10 cellular contexts compared by ENCODE assay signal in genomic region chr14:20429801-20430669, GRCh38. TPM values are rescaled to one million over a fixed set of nuclear protein-coding genes. Genes with fewer than 3 reads are reported as not detected.
A peak's percentile ranks its signal among the peaks of the same experiment; 100 is the strongest.
DNase-seq lines count a peak whose midpoint lies in the region; ATAC-seq and TF ChIP-seq lines count a peak whose summit lies in the region.
"Had no signal": no experiment of that assay in that cellular context is flagged by ENCODE, and none has a peak within 500 bp of the region (broad histone marks: within the 10 kb centered on the region; RNA-seq: fewer than 3 reads in every experiment).

No MANE protein-coding gene starts in this region.

- intact Hi-C loops in gastrocnemius medialis (cut with DNase I; ENCODE audit: low total_unique reads) (no loop called here), breast epithelium (cut with DNase I; ENCODE audit: low total_unique reads) (no loop called here)

- no peaks in the 10 kb centered on the region for H3K27me3 Mint-ChIP-seq in IgD-negative memory B cell

- H3K27ac Mint-ChIP-seq in IgD-negative memory B cell, result peak overlapping the region in 2 of 3 donors; percentile 16 to 47

- H3K9me3 ChIP-seq in gastrocnemius medialis (no peaks in the 10 kb centered on the region), breast epithelium (no peaks in the 10 kb centered on the region)

- peaks cover 42 to 59% of the 10 kb centered on the region in 2 donors for H3K4me1 ChIP-seq in gastrocnemius medialis
- H3K4me1 ChIP-seq in breast epithelium, result no peaks in the 10 kb centered on the region

- peak overlapping the region in 2 of 4 donors; percentile 60 to 91 for H3K4me3 Mint-ChIP-seq in IgD-negative memory B cell

- in situ Hi-C loops in gastrocnemius medialis (cut with MboI; ENCODE audit: low sequenced_read_pairs in 4 of 4), result no loop called here

- H3K4me1 Mint-ChIP-seq in IgD-negative memory B cell, result peaks cover 20 to 40% (median 30%) of the 10 kb centered on the region in 3 donors

- H3K27me3 ChIP-seq in gastrocnemius medialis (no peaks in the 10 kb centered on the region), breast epithelium (no peaks in the 10 kb centered on the region)

- H3K4me3 ChIP-seq in gastrocnemius medialis (no peak overlapping the region), breast epithelium (peak overlapping the region in 1 of 3 donors; percentile 32)

- TF ChIP-seq CTCF in gastrocnemius medialis (IDR thresholded peaks at IDR 0.05 in 4 of 5, conservative IDR thresholded peaks at IDR 0.05 in 1 of 5), result no peak
- no peak for TF ChIP-seq CTCF in breast epithelium (IDR thresholded peaks at IDR 0.05)

- H3K27ac ChIP-seq in gastrocnemius medialis (peak overlapping the region; percentile 32 to 92 (median 65)), breast epithelium (no peak overlapping the region)

- H3K36me3 ChIP-seq in gastrocnemius medialis (no peaks in the 10 kb centered on the region), breast epithelium (no peaks in the 10 kb centered on the region)

- no peaks in the 10 kb centered on the region for H3K9me3 Mint-ChIP-seq in IgD-negative memory B cell

- ATAC-seq in gastrocnemius medialis (no peak), GM18867 (IDR thresholded peaks at IDR 0.05; ENCODE audit: unreplicated experiment) (no peak), GM18511 (IDR thresholded peaks at IDR 0.05; ENCODE audit: unreplicated experiment) (no peak)

- TF ChIP-seq POLR2A in gastrocnemius medialis (IDR thresholded peaks at IDR 0.05) (no peak), breast epithelium (IDR thresholded peaks at IDR 0.05) (no peak)

- no peaks in the 10 kb centered on the region for H3K36me3 Mint-ChIP-seq in IgD-negative memory B cell

- DNase-seq in SHP77 (lab: John Stamatoyannopoulos, UW) (peak; percentile 72 to 77), globus pallidus (ENCODE audit: low spot score) (peak; percentile 31), gastrocnemius medialis (peak in 1 of 2 donors; percentile 47), breast epithelium (ENCODE audit: low spot score in 2 of 2) (no peak)
- DNase-seq: aorta, erythroblast, NCI-H1436 treated with DMSO at 0.1 percent for 48 hours had no signal

RNA-seq across cellular contexts. Expression of gene KLHL33, which starts 5.9 kb away (rescaled TPM):
- polyA plus RNA-seq in IgD-negative memory B cell, result 0.10 TPM
- total RNA-seq in gastrocnemius medialis, result 1 to 10 TPM; 1.9 to 4.7 (median 3.5) TPM
- total RNA-seq in breast epithelium, result under 1 TPM; 0.29 to 0.64 (median 0.33) TPM

RNA-seq across cellular contexts. Expression of gene TEP1, which starts 16.7 kb away (rescaled TPM):
- 17.8 TPM for polyA plus RNA-seq in IgD-negative memory B cell
- 10 to 100 TPM in 2 of 4 donors, 1 to 10 TPM in 2; 7.2 to 25.7 (median 12.0) TPM for total RNA-seq in gastrocnemius medialis
- 10 to 100 TPM; 21.3 to 34.5 (median 27.2) TPM for total RNA-seq in breast epithelium

RNA-seq across cellular contexts. Expression of gene OSGEP, which starts 24.6 kb away (rescaled TPM):
- 50.8 TPM for polyA plus RNA-seq in IgD-negative memory B cell
- total RNA-seq in gastrocnemius medialis (10 to 100 TPM; 15.8 to 21.7 (median 20.5) TPM), breast epithelium (10 to 100 TPM; 38.1 to 66.9 (median 57.5) TPM)

RNA-seq across cellular contexts. Expression of gene APEX1, which starts 25.0 kb away (rescaled TPM):
- polyA plus RNA-seq in IgD-negative memory B cell, result 143 TPM
- total RNA-seq in gastrocnemius medialis (100 to 1,000 TPM in 2 of 4 donors, 10 to 100 TPM in 2; 65.6 to 132 (median 94.2) TPM), breast epithelium (100 to 1,000 TPM; 129 to 165 (median 150) TPM)

RNA-seq across cellular contexts. Expression of gene PIP4P1, which starts 31.2 kb away (rescaled TPM):
- 63.7 TPM for polyA plus RNA-seq in IgD-negative memory B cell
- total RNA-seq in gastrocnemius medialis, result 10 to 100 TPM; 18.8 to 38.5 (median 21.7) TPM
- 10 to 100 TPM; 23.6 to 34.1 (median 29.9) TPM for total RNA-seq in breast epithelium

Comparison
In these comparisons a context has a peak if more than half of its experiments do, and no peak if none do; other contexts are left out.
1. DNase-seq: peak in SHP77 (2 of 2) and globus pallidus (single experiment); none in breast epithelium (0 of 2).
2. H3K27ac ChIP-seq: peak in gastrocnemius medialis (4 of 4); none in breast epithelium (0 of 2).